Comparison of ENCODE assay signal across 1 cellular context in the genomic region with DNA sequence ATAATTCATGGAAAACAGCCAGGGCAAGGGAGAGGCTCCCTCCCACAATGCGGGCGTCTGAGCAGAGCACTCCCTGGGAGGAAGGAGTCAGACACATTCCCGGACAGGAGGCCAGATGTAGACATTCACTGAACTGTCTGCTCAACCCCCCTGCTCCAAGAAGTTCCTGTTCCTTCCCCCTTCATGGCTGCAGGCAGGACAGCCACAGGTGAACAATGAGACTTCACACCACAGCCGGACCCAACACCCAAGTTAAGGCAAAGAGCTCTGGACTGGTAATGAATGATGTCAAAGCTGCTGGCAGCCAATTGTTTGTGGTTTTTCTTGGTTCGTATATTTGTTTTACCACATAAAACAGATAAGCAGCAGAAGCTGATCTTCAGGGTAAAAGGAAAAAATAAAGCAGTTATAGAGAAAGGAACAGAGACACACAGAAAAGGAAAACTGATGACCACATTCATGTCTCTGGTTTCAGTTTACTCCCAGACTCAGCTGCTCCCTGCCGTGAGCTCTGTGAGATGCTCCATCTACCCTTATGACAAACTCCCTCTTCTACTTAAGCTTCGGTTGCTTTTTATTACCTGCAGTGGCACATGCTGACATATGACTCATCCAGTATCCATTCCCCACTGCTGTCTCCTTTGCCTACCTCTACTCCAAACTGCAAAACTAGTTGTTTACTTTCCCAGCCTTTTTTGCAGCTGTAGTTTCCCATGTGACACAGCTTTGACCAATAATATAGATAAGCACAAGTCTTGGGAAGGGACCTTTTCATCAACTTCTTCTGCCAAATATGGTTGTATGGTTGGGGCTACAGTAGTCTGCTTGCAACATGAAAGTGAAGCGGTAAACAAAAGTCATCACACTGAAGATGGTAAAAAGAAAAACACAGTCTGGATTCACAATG.
TF ChIP-seq lines count a peak whose summit lies in the region.

No MANE protein-coding gene starts in this region.

TF ChIP-seq in HEK293, 187 proteins besides CTCF, POLR2A, EP300 and RAD21 (continued from another document):
- 0 out of 2 replicates have a peak, but pooled peaks have one; percentile 24 for TF ChIP-seq ZNF580 (tag by site-specific recombination; IDR thresholded peaks at IDR 0.05)
- 0 out of 2 replicates have a peak, but pooled peaks have one; percentile 41 for TF ChIP-seq HOXD13 (CRISPR knock-in tag; IDR thresholded peaks at IDR 0.05; ENCODE audit: borderline replicate concordance)
- no peak for TF ChIP-seq OVOL3 (tag by site-specific recombination; IDR thresholded peaks at IDR 0.05)
- peak; percentile 88 for TF ChIP-seq ZNF350 (tag by site-specific recombination; IDR thresholded peaks at IDR 0.05)
- TF ChIP-seq INSM2 (tag by site-specific recombination; IDR thresholded peaks at IDR 0.05), result peak; percentile 74; the same call in 1 of the 2 replicates
- no peak for TF ChIP-seq ZNF248 (tag by site-specific recombination; IDR thresholded peaks at IDR 0.05)
- no peak for TF ChIP-seq ZFHX2 (tag by site-specific recombination; conservative IDR thresholded peaks at IDR 0.05)
- TF ChIP-seq ZNF701 (tag by site-specific recombination; IDR thresholded peaks at IDR 0.05), result peak; percentile 44; the same call in 1 of the 2 replicates
- TF ChIP-seq ZBTB8A (tag by site-specific recombination; IDR thresholded peaks at IDR 0.05), result no peak
- no peak for TF ChIP-seq ZNF514 (tag by site-specific recombination; IDR thresholded peaks at IDR 0.05)
- TF ChIP-seq, protein P1, sequence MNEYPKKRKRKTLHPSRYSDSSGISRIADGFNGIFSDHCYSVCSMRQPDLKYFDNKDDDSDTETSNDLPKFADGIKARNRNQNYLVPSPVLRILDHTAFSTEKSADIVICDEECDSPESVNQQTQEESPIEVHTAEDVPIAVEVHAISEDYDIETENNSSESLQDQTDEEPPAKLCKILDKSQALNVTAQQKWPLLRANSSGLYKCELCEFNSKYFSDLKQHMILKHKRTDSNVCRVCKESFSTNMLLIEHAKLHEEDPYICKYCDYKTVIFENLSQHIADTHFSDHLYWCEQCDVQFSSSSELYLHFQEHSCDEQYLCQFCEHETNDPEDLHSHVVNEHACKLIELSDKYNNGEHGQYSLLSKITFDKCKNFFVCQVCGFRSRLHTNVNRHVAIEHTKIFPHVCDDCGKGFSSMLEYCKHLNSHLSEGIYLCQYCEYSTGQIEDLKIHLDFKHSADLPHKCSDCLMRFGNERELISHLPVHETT (tag by site-specific recombination; IDR thresholded peaks at IDR 0.05), result peak; percentile 89
